ENCODE assay signal across 1 cellular context in genomic region chr21:26844258-26845065, GRCh38.
A peak's percentile ranks its signal among the peaks of the same experiment; 100 is the strongest.
TF ChIP-seq lines count a peak whose summit lies in the region.

No MANE protein-coding gene starts in this region.

TF ChIP-seq in HEK293, 187 proteins besides CTCF, POLR2A, EP300 and RAD21 (continued from another document):
- TF ChIP-seq TSHZ1 (tag by site-specific recombination; IDR thresholded peaks at IDR 0.05; ENCODE audit: borderline replicate concordance): no peak; the same call in 1 of the 2 replicates
- peak; percentile 63 for TF ChIP-seq KLF16 (tag by site-specific recombination; IDR thresholded peaks at IDR 0.05)
- TF ChIP-seq ZNF335 (tag by site-specific recombination; conservative IDR thresholded peaks at IDR 0.05): peak; percentile 93
- TF ChIP-seq ZNF707 (tag by site-specific recombination; IDR thresholded peaks at IDR 0.05): peak; percentile 8; the same call in 1 of the 2 replicates
- TF ChIP-seq SP2 (tag by site-specific recombination; IDR thresholded peaks at IDR 0.05): peak; percentile 76
- TF ChIP-seq GLI2 (tag by site-specific recombination; IDR thresholded peaks at IDR 0.05; ENCODE audit: borderline replicate concordance, low read depth): no peak
- peak; percentile 86 for TF ChIP-seq ZBTB8A (tag by site-specific recombination; IDR thresholded peaks at IDR 0.05)
